Comparison of ENCODE assay signal across 15 cellular contexts in genomic region chr14:103495854-103496253, GRCh38.
"Had no signal": no experiment of that assay in that cellular context is flagged by ENCODE, and none has a peak within 500 bp of the region (broad histone marks: within the 10 kb centered on the region; RNA-seq: fewer than 3 reads in every experiment).

No MANE protein-coding gene starts in this region.

- H3K4me3 ChIP-seq: thyroid gland, vagina had no signal

- H3K27me3 Mint-ChIP-seq: activated B cell treated with CpG ODN at 0.5 μM for 24 hours; activated CD4-positive, alpha-beta T cell treated with anti-CD3 and anti-CD28 coated beads, Interleukin-2, amount 10 ng/mL, durations not matched to agents 24 days and 14 days; activated naive CD4-positive, alpha-beta T cell treated with anti-CD3 and anti-CD28 coated beads, Interleukin-2, amount 50 U/mL, for 24 hours; stimulated activated naive CD8-positive, alpha-beta T cell treated with anti-CD3 and anti-CD28 coated beads, Interleukin-15, amount 100 ng/mL, for 72 hours had no signal

- H3K9me3 ChIP-seq: thyroid gland, vagina had no signal

- H3K9me3 Mint-ChIP-seq: activated B cell treated with CpG ODN at 0.5 μM for 24 hours; activated CD4-positive, alpha-beta T cell treated with anti-CD3 and anti-CD28 coated beads, Interleukin-2, amount 10 ng/mL, durations not matched to agents 24 days and 14 days; activated naive CD4-positive, alpha-beta T cell treated with anti-CD3 and anti-CD28 coated beads, Interleukin-2, amount 50 U/mL, for 24 hours; activated T-helper 2 cell treated with anti-CD3 and anti-CD28 coated beads, Interferon-gamma antibody, Interleukin-2, Interleukin-4, amounts not matched to agents 10 μg/mL and 5 μg/mL and 100 μg/mL, durations not matched to agents 14 hours and 24 hours and 36 hours; nephron progenitor cell; stimulated activated naive CD8-positive, alpha-beta T cell treated with anti-CD3 and anti-CD28 coated beads, Interleukin-15, amount 100 ng/mL, for 72 hours had no signal

- H3K27me3 ChIP-seq: thyroid gland, vagina had no signal

- DNase-seq: activated B cell treated with CpG ODN at 0.5 μM for 24 hours; activated CD4-positive, alpha-beta T cell treated with anti-CD3 and anti-CD28 coated beads, Interleukin-2, amount 10 ng/mL, durations not matched to agents 24 days and 14 days; activated CD8-positive, alpha-beta memory T cell treated with anti-CD3 and anti-CD28 coated beads for 24 hours; central memory CD4-positive, alpha-beta T cell; dermis blood vessel endothelial cell; glutamatergic neuron; left cardiac atrium; mesenchymal stem cell; nephron progenitor cell; stimulated activated CD4-positive, alpha-beta T cell treated with anti-CD3 and anti-CD28 coated beads, Interleukin-4, amount 100 ng/mL, for 4 hours; stimulated activated naive CD8-positive, alpha-beta T cell treated with anti-CD3 and anti-CD28 coated beads, Interleukin-15, amount 100 ng/mL, for 72 hours; thyroid gland had no signal

- ATAC-seq: stimulated activated naive CD8-positive, alpha-beta T cell treated with anti-CD3 and anti-CD28 coated beads, Interleukin-15, amount 100 ng/mL, for 72 hours had no signal

- H3K4me3 Mint-ChIP-seq: activated B cell treated with CpG ODN at 0.5 μM for 24 hours; activated CD4-positive, alpha-beta T cell treated with anti-CD3 and anti-CD28 coated beads, Interleukin-2, amount 10 ng/mL, durations not matched to agents 24 days and 14 days; activated naive CD4-positive, alpha-beta T cell treated with anti-CD3 and anti-CD28 coated beads, Interleukin-2, amount 50 U/mL, for 24 hours; nephron progenitor cell; stimulated activated naive CD8-positive, alpha-beta T cell treated with anti-CD3 and anti-CD28 coated beads, Interleukin-15, amount 100 ng/mL, for 72 hours had no signal

- H3K27ac ChIP-seq: thyroid gland, vagina had no signal

- H3K27ac Mint-ChIP-seq: activated B cell treated with CpG ODN at 0.5 μM for 24 hours; activated CD4-positive, alpha-beta T cell treated with anti-CD3 and anti-CD28 coated beads, Interleukin-2, amount 10 ng/mL, durations not matched to agents 24 days and 14 days; activated T-helper 2 cell treated with anti-CD3 and anti-CD28 coated beads, Interferon-gamma antibody, Interleukin-2, Interleukin-4, amounts not matched to agents 10 μg/mL and 5 μg/mL and 100 μg/mL, durations not matched to agents 14 hours and 24 hours and 36 hours; nephron progenitor cell; stimulated activated naive CD8-positive, alpha-beta T cell treated with anti-CD3 and anti-CD28 coated beads, Interleukin-15, amount 100 ng/mL, for 72 hours had no signal
